ENCODE assay signal across 17 cellular contexts in genomic region chr12:67655829-67656614, GRCh38. TPM values are rescaled to one million over a fixed set of nuclear protein-coding genes. Genes with fewer than 3 reads are reported as not detected.
DNase-seq lines count a peak whose midpoint lies in the region; ATAC-seq and TF ChIP-seq lines count a peak whose summit lies in the region.
"Had no signal": no experiment of that assay in that cellular context is flagged by ENCODE, and none has a peak within 500 bp of the region (broad histone marks: within the 10 kb centered on the region; RNA-seq: fewer than 3 reads in every experiment).

No MANE protein-coding gene starts in this region.

- H3K4me1 Mint-ChIP-seq in activated T-cell treated with anti-CD3 and anti-CD28 coated beads, Interleukin-2, amount 50 U/mL, for 72 hours (ENCODE audit: low read depth) = peaks cover 77% of the 10 kb centered on the region
- H3K4me1 Mint-ChIP-seq in brain (peaks cover 91% of the 10 kb centered on the region), memory B cell (peaks cover 51% of the 10 kb centered on the region), type B pancreatic cell (ENCODE audit: unreplicated experiment) (peaks cover 70% of the 10 kb centered on the region)

- peak overlapping the region; percentile 68 for H3K27ac Mint-ChIP-seq in activated T-cell treated with anti-CD3 and anti-CD28 coated beads, Interleukin-2, amount 50 U/mL, for 72 hours
- H3K27ac Mint-ChIP-seq in brain (peak overlapping the region in 4 of 5 experiments; percentile 8 to 50 (median 30)), memory B cell (peak overlapping the region; percentile 63), type B pancreatic cell (peak overlapping the region; percentile 43)
- H3K27ac Mint-ChIP-seq: activated CD8-positive, alpha-beta memory T cell treated with anti-CD3 and anti-CD28 coated beads, Interleukin-2, amount 10 ng/mL, durations not matched to agents 7 days and 5 days; activated naive CD4-positive, alpha-beta T cell treated with anti-CD3 and anti-CD28 coated beads for 36 hours; endodermal cell; mesothelial cell of epicardium had no signal

- no peak for ATAC-seq in activated T-cell treated with anti-CD3 and anti-CD28 coated beads, Interleukin-2, amount 50 U/mL, for 72 hours (replicated peaks in 1 of 2)
- ATAC-seq in memory B cell (ENCODE audit: low read depth) (no peak), GM21360 (IDR thresholded peaks at IDR 0.05; ENCODE audit: unreplicated experiment) (no peak)
- ATAC-seq: activated CD8-positive, alpha-beta memory T cell treated with anti-CD3 and anti-CD28 coated beads, Interleukin-2, amount 10 ng/mL, durations not matched to agents 7 days and 5 days had no signal

- H3K9me3 Mint-ChIP-seq in activated T-cell treated with anti-CD3 and anti-CD28 coated beads, Interleukin-2, amount 50 U/mL, for 72 hours = no peaks in the 10 kb centered on the region
- no peaks in the 10 kb centered on the region for H3K9me3 Mint-ChIP-seq in brain
- H3K9me3 Mint-ChIP-seq in memory B cell = no peaks in the 10 kb centered on the region
- H3K9me3 Mint-ChIP-seq in type B pancreatic cell = peaks cover 5% of the 10 kb centered on the region
- H3K9me3 Mint-ChIP-seq: activated naive CD4-positive, alpha-beta T cell treated with anti-CD3 and anti-CD28 coated beads for 36 hours; endodermal cell; IgD-negative memory B cell; mesothelial cell of epicardium had no signal

- no peaks in the 10 kb centered on the region for H3K27me3 Mint-ChIP-seq in activated T-cell treated with anti-CD3 and anti-CD28 coated beads, Interleukin-2, amount 50 U/mL, for 72 hours (ENCODE audit: low read depth)
- H3K27me3 Mint-ChIP-seq in brain (peaks cover 3% of the 10 kb centered on the region), memory B cell (no peaks in the 10 kb centered on the region), type B pancreatic cell (no peaks in the 10 kb centered on the region)
- H3K27me3 Mint-ChIP-seq: activated CD8-positive, alpha-beta memory T cell treated with anti-CD3 and anti-CD28 coated beads, Interleukin-2, amount 10 ng/mL, durations not matched to agents 7 days and 5 days; IgD-negative memory B cell had no signal

- no peak for TF ChIP-seq CTCF in brain (conservative IDR thresholded peaks at IDR 0.05)
- TF ChIP-seq CTCF in type B pancreatic cell (conservative IDR thresholded peaks at IDR 0.05) = no peak

- no peak overlapping the region for H3K4me3 Mint-ChIP-seq in activated T-cell treated with anti-CD3 and anti-CD28 coated beads, Interleukin-2, amount 50 U/mL, for 72 hours
- H3K4me3 Mint-ChIP-seq in brain = peak overlapping the region in 1 of 5 experiments; percentile 9
- H3K4me3 Mint-ChIP-seq in memory B cell = no peak overlapping the region
- H3K4me3 Mint-ChIP-seq in type B pancreatic cell = peak overlapping the region; percentile 10
- H3K4me3 Mint-ChIP-seq: activated CD8-positive, alpha-beta memory T cell treated with anti-CD3 and anti-CD28 coated beads, Interleukin-2, amount 10 ng/mL, durations not matched to agents 7 days and 5 days; activated naive CD4-positive, alpha-beta T cell treated with anti-CD3 and anti-CD28 coated beads for 36 hours; endodermal cell; mesothelial cell of epicardium had no signal

- H3K36me3 Mint-ChIP-seq in activated T-cell treated with anti-CD3 and anti-CD28 coated beads, Interleukin-2, amount 50 U/mL, for 72 hours (ENCODE audit: insufficient read depth in 2 of 2) = peaks cover 9 to 26% of the 10 kb centered on the region in 2 donors
- H3K36me3 Mint-ChIP-seq in brain (peaks cover 70% of the 10 kb centered on the region), memory B cell (peaks cover 47% of the 10 kb centered on the region), type B pancreatic cell (peaks cover 66% of the 10 kb centered on the region)

- DNase-seq in activated T-cell treated with anti-CD3 and anti-CD28 coated beads, Interleukin-2, amount 50 U/mL, for 72 hours = no peak
- DNase-seq in activated T-cell treated with anti-CD3 and anti-CD28 coated beads for 4 hours = no peak
- DNase-seq in memory B cell (ENCODE audit: low spot score in 2 of 2) = no peak
- DNase-seq in type B pancreatic cell (ENCODE audit: extremely low spot score, unreplicated experiment) = no peak
- DNase-seq in DMS79 (lab: John Stamatoyannopoulos, UW) = no peak
- DNase-seq in NCI-H345 (lab: John Stamatoyannopoulos, UW) = no peak
- DNase-seq: activated CD8-positive, alpha-beta memory T cell treated with anti-CD3 and anti-CD28 coated beads, Interleukin-2, amount 10 ng/mL, durations not matched to agents 7 days and 5 days; activated naive CD4-positive, alpha-beta T cell treated with anti-CD3 and anti-CD28 coated beads for 36 hours; endodermal cell; foreskin melanocyte; GF-D8; NCI-H1048; SJCRH30 had no signal

RNA-seq across cellular contexts. Expression of gene DYRK2, which starts 7.5 kb away (rescaled TPM):
- total RNA-seq in activated T-cell treated with anti-CD3 and anti-CD28 coated beads, Interleukin-2, amount 50 U/mL, for 72 hours = 10 to 100 TPM; 27.3 to 30.3 TPM
- 12.1 TPM for polyA plus RNA-seq in brain (ENCODE audit: insufficient read depth, low read depth, low replicate concordance)
- total RNA-seq in type B pancreatic cell (ENCODE audit: low replicate concordance) = 78.3 and 80.5 TPM in 2 replicates
